Comparison of ENCODE assay signal across 8 cellular contexts in genomic region chr10:70381491-70382421, GRCh38. TPM values are rescaled to one million over a fixed set of nuclear protein-coding genes. Genes with fewer than 3 reads are reported as not detected.
DNase-seq lines count a peak whose midpoint lies in the region; ATAC-seq, FAIRE-seq and TF ChIP-seq lines count a peak whose summit lies in the region.

No MANE protein-coding gene starts in this region.

- H3K4me1 Mint-ChIP-seq in activated naive CD8-positive, alpha-beta T cell treated with anti-CD3 and anti-CD28 coated beads, Interleukin-2, amount 10 ng/mL, durations not matched to agents 7 days and 5 days: peaks cover 14% of the 10 kb centered on the region

- peak overlapping the region; percentile 89 for H3K4me3 Mint-ChIP-seq in activated naive CD8-positive, alpha-beta T cell treated with anti-CD3 and anti-CD28 coated beads, Interleukin-2, amount 10 ng/mL, durations not matched to agents 7 days and 5 days

- H3K36me3 ChIP-seq in cardiac muscle cell (no peaks in the 10 kb centered on the region), pancreas (no peaks in the 10 kb centered on the region)

- H3K9me3 ChIP-seq in cardiac muscle cell (ENCODE audit: low read depth): no peaks in the 10 kb centered on the region
- H3K9me3 ChIP-seq in pancreas: no peaks in the 10 kb centered on the region

- peaks cover 25% of the 10 kb centered on the region for H3K27me3 Mint-ChIP-seq in activated naive CD8-positive, alpha-beta T cell treated with anti-CD3 and anti-CD28 coated beads, Interleukin-2, amount 10 ng/mL, durations not matched to agents 7 days and 5 days

- TF ChIP-seq CTCF in cardiac muscle cell (IDR thresholded peaks at IDR 0.05; ENCODE audit: low read depth, low read length) (no peak), pancreas (IDR thresholded peaks at IDR 0.05) (no peak)

- H3K9me3 Mint-ChIP-seq in activated naive CD8-positive, alpha-beta T cell treated with anti-CD3 and anti-CD28 coated beads, Interleukin-2, amount 10 ng/mL, durations not matched to agents 7 days and 5 days: peaks cover 4% of the 10 kb centered on the region

- H3K36me3 Mint-ChIP-seq in activated naive CD8-positive, alpha-beta T cell treated with anti-CD3 and anti-CD28 coated beads, Interleukin-2, amount 10 ng/mL, durations not matched to agents 7 days and 5 days: no peaks in the 10 kb centered on the region

- no peak for FAIRE-seq in pancreas (lab: Jason Lieb, UNC)

- DNase-seq in AG20443 (ENCODE audit: low spot score): peak; percentile 59
- DNase-seq in NCI-H526 (lab: John Stamatoyannopoulos, UW): peak; percentile 20 to 67
- DNase-seq in activated naive CD8-positive, alpha-beta T cell treated with anti-CD3 and anti-CD28 coated beads, Interleukin-2, amount 10 ng/mL, durations not matched to agents 7 days and 5 days: peak; percentile 72
- peak; percentile 44 to 80 for DNase-seq in cardiac muscle cell (ENCODE audit: low read depth in 1 of 2, low spot score in 1 of 2)
- DNase-seq in pancreas: peak in 5 of 6 donors; percentile 32 to 84 (median 63)
- DNase-seq in central memory CD4-positive, alpha-beta T cell: no peak

- H3K27ac Mint-ChIP-seq in activated naive CD8-positive, alpha-beta T cell treated with anti-CD3 and anti-CD28 coated beads, Interleukin-2, amount 10 ng/mL, durations not matched to agents 7 days and 5 days: peak overlapping the region; percentile 70

- H3K4me3 ChIP-seq in cardiac muscle cell: peak overlapping the region; percentile 74
- peak overlapping the region; percentile 72 to 83 (median 76) for H3K4me3 ChIP-seq in pancreas

- ATAC-seq in GM18517 (IDR thresholded peaks at IDR 0.05; ENCODE audit: unreplicated experiment) (peak; percentile 43), HG03039 (IDR thresholded peaks at IDR 0.05; ENCODE audit: unreplicated experiment) (peak; percentile 27), pancreas (peak; percentile 31 to 51 (median 44))
- ATAC-seq in activated naive CD8-positive, alpha-beta T cell treated with anti-CD3 and anti-CD28 coated beads, Interleukin-2, amount 10 ng/mL, durations not matched to agents 7 days and 5 days (ENCODE audit: low read depth): peak; percentile 43

- WGBS in pancreas, 2 donors: 1 to 2% methylated on average over 57 to 61 of the region's 61 CpGs

- H3K27me3 ChIP-seq in cardiac muscle cell: no peaks in the 10 kb centered on the region
- no peaks in the 10 kb centered on the region for H3K27me3 ChIP-seq in pancreas

- POLR2A ChIA-PET in activated naive CD8-positive, alpha-beta T cell treated with anti-CD3 and anti-CD28 coated beads, Interleukin-2, amount 10 ng/mL, durations not matched to agents 7 days and 5 days (lab: Charles Lee): interaction anchor here (0.6 to 1.6 kb wide), 2 partner anchors 22 to 31 kb away, joined by 7 to 16 read pairs; partner anchors contain the start of gene EIF4EBP2

- H3K27ac ChIP-seq in cardiac muscle cell: peak overlapping the region; percentile 88
- H3K27ac ChIP-seq in pancreas: peak overlapping the region in 2 of 4 donors; percentile 9 to 54

- intact Hi-C loops in pancreas (cut with DNase I): no loop called here

- H3K4me1 ChIP-seq in cardiac muscle cell (ENCODE audit: low read depth): peaks cover 20% of the 10 kb centered on the region
- H3K4me1 ChIP-seq in pancreas: no peaks in the 10 kb centered on the region

RNA-seq across cellular contexts. Expression of gene LRRC20, which starts 0.7 kb away (rescaled TPM):
- total RNA-seq in activated naive CD8-positive, alpha-beta T cell treated with anti-CD3 and anti-CD28 coated beads, Interleukin-2, amount 10 ng/mL, durations not matched to agents 7 days and 5 days: 10 to 100 TPM; 13.0 to 13.3 TPM
- total RNA-seq in cardiac muscle cell (79.0 and 80.4 TPM in 2 replicates), pancreas (1 to 10 TPM; 1.3 to 3.7 (median 2.1) TPM)
- polyA plus RNA-seq in cardiac muscle cell (44.3 and 52.3 TPM in 2 replicates), pancreas (1 to 10 TPM; 1.7 to 4.3 TPM)

RNA-seq across cellular contexts. Expression of gene EIF4EBP2, which starts 22.2 kb away (rescaled TPM):
- 10 to 100 TPM; 49.3 to 54.2 TPM for total RNA-seq in activated naive CD8-positive, alpha-beta T cell treated with anti-CD3 and anti-CD28 coated beads, Interleukin-2, amount 10 ng/mL, durations not matched to agents 7 days and 5 days
- total RNA-seq in cardiac muscle cell: 39.1 and 43.0 TPM in 2 replicates
- 36.8 and 40.3 TPM in 2 replicates for polyA plus RNA-seq in cardiac muscle cell
- 10 to 100 TPM; 28.7 to 43.5 (median 35.1) TPM for total RNA-seq in pancreas
- 10 to 100 TPM; 12.5 to 16.0 TPM for polyA plus RNA-seq in pancreas

RNA-seq across cellular contexts. Expression of gene NODAL, which starts 59.7 kb away (rescaled TPM):
- not detected for total RNA-seq in activated naive CD8-positive, alpha-beta T cell treated with anti-CD3 and anti-CD28 coated beads, Interleukin-2, amount 10 ng/mL, durations not matched to agents 7 days and 5 days
- total RNA-seq in cardiac muscle cell (0.15 and 0.25 TPM in 2 replicates), pancreas (not detected)
- polyA plus RNA-seq in cardiac muscle cell (0.07 and 0.64 TPM in 2 replicates), pancreas (not detected)
